ENCODE assay signal across 28 cellular contexts in the genomic region with DNA sequence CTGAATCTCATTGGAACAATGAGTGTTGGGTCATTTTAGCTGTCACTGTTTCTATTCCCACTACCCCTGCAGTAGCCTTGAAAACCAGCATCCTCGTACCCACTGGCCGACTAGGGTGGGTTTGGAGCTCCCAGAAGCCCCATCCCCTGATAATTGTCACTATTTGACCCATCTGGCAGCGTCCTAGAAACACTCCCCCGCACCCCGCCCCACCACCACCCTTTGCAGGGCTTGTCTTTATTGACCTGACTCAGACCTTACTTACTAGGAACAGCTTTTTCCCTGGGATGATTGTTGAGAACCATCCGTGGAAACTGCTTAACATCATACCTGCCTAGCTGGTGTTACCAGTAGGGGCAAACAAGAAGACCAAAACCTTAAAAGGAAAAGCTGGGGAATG.
"Had no signal": no experiment of that assay in that cellular context is flagged by ENCODE, and none has a peak within 500 bp of the region (broad histone marks: within the 10 kb centered on the region; RNA-seq: fewer than 3 reads in every experiment).

No MANE protein-coding gene starts in this region.

- ATAC-seq: activated naive CD8-positive, alpha-beta T cell treated with anti-CD3 and anti-CD28 coated beads, Interleukin-2, amount 50 U/mL, for 24 hours; activated T-cell treated with anti-CD3 and anti-CD28 coated beads, Interleukin-2, amount 50 U/mL, for 4 hours; activated T-helper 17 cell treated with anti-CD3 and anti-CD28 coated beads, Interleukin-2, amount 50 U/mL, for 72 hours; body of pancreas; esophagus mucosa; T-helper 17 cell had no signal

- H3K4me3 Mint-ChIP-seq: activated CD4-positive, alpha-beta memory T cell treated with anti-CD3 and anti-CD28 coated beads, Interleukin-2, amount 10 ng/mL, durations not matched to agents 7 days and 5 days; activated CD4-positive, alpha-beta T cell treated with anti-CD3 and anti-CD28 coated beads, Interleukin-2, amount 10 ng/mL, durations not matched to agents 7 days and 5 days; activated naive CD8-positive, alpha-beta T cell treated with anti-CD3 and anti-CD28 coated beads for 36 hours; activated naive CD8-positive, alpha-beta T cell treated with anti-CD3 and anti-CD28 coated beads, Interleukin-2, amount 50 U/mL, for 24 hours; activated T-cell treated with anti-CD3 and anti-CD28 coated beads, Interleukin-2, amount 50 U/mL, for 4 hours; activated T-helper 17 cell treated with anti-CD3 and anti-CD28 coated beads, Interleukin-2, amount 50 U/mL, for 72 hours; T-helper 17 cell had no signal

- H3K4me1 ChIP-seq: adrenal gland, body of pancreas, colonic mucosa had no signal

- H3K27me3 ChIP-seq: adrenal gland, body of pancreas, colonic mucosa had no signal

- H3K4me3 ChIP-seq: adrenal gland, body of pancreas, colonic mucosa had no signal

- H3K36me3 ChIP-seq: adrenal gland, colonic mucosa had no signal

- FAIRE-seq: frontal cortex had no signal

- DNase-seq: activated CD4-positive, alpha-beta memory T cell treated with anti-CD3 and anti-CD28 coated beads, Interleukin-2, amount 10 ng/mL, durations not matched to agents 7 days and 5 days; activated CD4-positive, alpha-beta T cell treated with anti-CD3 and anti-CD28 coated beads for 1 hour; activated CD4-positive, alpha-beta T cell treated with anti-CD3 and anti-CD28 coated beads for 4 hours; activated CD4-positive, alpha-beta T cell treated with anti-CD3 and anti-CD28 coated beads, Interleukin-2, amount 10 ng/mL, durations not matched to agents 7 days and 5 days; activated CD4-positive, alpha-beta T cell treated with anti-CD3 and anti-CD28 coated beads, Interleukin-2, amount 50 U/mL, for 4 hours; activated CD4-positive, CD25-positive, alpha-beta regulatory T cell; activated CD8-positive, alpha-beta memory T cell treated with anti-CD3 and anti-CD28 coated beads, Interleukin-2, amount 50 U/mL, for 48 hours; activated effector memory CD4-positive, alpha-beta T cell treated with Interleukin-2 at 50 U/mL for 16 hours; activated gamma-delta T cell treated with Interleukin-2 at 50 U/mL for 16 hours; activated naive CD4-positive, alpha-beta T cell treated with anti-CD3 and anti-CD28 coated beads, Interleukin-2, amount 50 U/mL, for 16 hours; activated naive CD4-positive, alpha-beta T cell treated with Interleukin-2 at 50 U/mL for 16 hours; activated naive CD8-positive, alpha-beta T cell treated with anti-CD3 and anti-CD28 coated beads for 36 hours; activated naive CD8-positive, alpha-beta T cell treated with anti-CD3 and anti-CD28 coated beads, Interleukin-2, amount 50 U/mL, for 24 hours; activated T-cell treated with anti-CD3 and anti-CD28 coated beads, Interleukin-2, amount 50 U/mL, for 4 hours; adrenal gland; amygdala; aorta; body of pancreas; caudate nucleus; colonic mucosa; effector CD8-positive, alpha-beta T cell; foreskin fibroblast; head of caudate nucleus; T-helper 1 cell; T-helper 17 cell had no signal

- H3K9me3 ChIP-seq: adrenal gland, body of pancreas, colonic mucosa had no signal

- H3K4me1 Mint-ChIP-seq: activated T-helper 17 cell treated with anti-CD3 and anti-CD28 coated beads, Interleukin-2, amount 50 U/mL, for 72 hours; T-helper 17 cell had no signal

- H3K9me3 Mint-ChIP-seq: activated CD4-positive, alpha-beta memory T cell treated with anti-CD3 and anti-CD28 coated beads, Interleukin-2, amount 10 ng/mL, durations not matched to agents 7 days and 5 days; activated naive CD8-positive, alpha-beta T cell treated with anti-CD3 and anti-CD28 coated beads for 36 hours; activated naive CD8-positive, alpha-beta T cell treated with anti-CD3 and anti-CD28 coated beads, Interleukin-2, amount 50 U/mL, for 24 hours; activated T-cell treated with anti-CD3 and anti-CD28 coated beads, Interleukin-2, amount 50 U/mL, for 4 hours; activated T-helper 17 cell treated with anti-CD3 and anti-CD28 coated beads, Interleukin-2, amount 50 U/mL, for 72 hours had no signal

- H3K27ac ChIP-seq: adrenal gland, body of pancreas, colonic mucosa had no signal

- H3K27ac Mint-ChIP-seq: activated CD4-positive, alpha-beta memory T cell treated with anti-CD3 and anti-CD28 coated beads, Interleukin-2, amount 10 ng/mL, durations not matched to agents 7 days and 5 days; activated CD4-positive, alpha-beta T cell treated with anti-CD3 and anti-CD28 coated beads, Interleukin-2, amount 10 ng/mL, durations not matched to agents 7 days and 5 days; activated naive CD8-positive, alpha-beta T cell treated with anti-CD3 and anti-CD28 coated beads for 36 hours; activated naive CD8-positive, alpha-beta T cell treated with anti-CD3 and anti-CD28 coated beads, Interleukin-2, amount 50 U/mL, for 24 hours; activated T-helper 17 cell treated with anti-CD3 and anti-CD28 coated beads, Interleukin-2, amount 50 U/mL, for 72 hours; T-helper 17 cell had no signal
